8 cellular contexts compared by ENCODE assay signal in the genomic region with DNA sequence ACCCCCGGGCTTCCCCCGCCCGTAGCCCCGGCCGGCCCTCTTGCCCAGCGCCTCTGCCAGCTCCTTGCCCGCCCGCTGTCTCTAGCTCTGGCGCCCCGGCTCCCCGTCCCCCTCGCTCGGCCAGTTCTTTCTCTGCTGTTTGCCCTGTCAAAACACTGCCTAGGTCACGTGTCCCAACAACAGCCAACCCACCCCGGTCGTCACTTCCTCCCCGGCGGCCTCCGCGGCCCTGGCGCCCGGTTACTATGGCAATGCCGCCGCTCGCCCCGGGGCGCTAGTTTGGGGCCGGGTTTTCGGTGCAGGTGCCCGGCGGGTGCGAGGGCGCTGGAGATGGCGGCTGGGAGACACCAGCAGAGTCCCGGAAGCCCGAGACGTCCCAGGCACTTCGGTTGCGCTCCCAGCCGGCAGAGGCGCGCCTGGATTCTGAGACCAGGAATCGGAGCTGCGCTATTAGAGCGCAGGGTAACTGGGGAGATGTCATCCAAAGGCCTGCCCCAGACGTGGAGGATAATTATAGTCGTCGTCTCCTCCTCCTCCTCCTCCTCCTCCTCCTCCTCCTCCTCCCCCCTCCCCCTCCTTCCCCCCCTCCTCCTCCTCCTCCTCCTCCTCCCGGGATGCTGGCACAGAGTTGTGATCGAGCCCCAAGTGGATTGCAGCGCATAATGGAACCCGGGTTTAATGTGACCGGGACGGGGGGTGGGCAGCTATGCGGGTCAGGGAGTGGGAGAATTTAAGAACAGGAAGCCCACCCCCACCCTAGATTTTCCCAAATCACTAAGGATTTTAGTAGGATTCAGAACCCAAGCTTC. TPM values are rescaled to one million over a fixed set of nuclear protein-coding genes. Genes with fewer than 3 reads are reported as not detected.
A peak's percentile ranks its signal among the peaks of the same experiment; 100 is the strongest.
DNase-seq lines count a peak whose midpoint lies in the region; ATAC-seq and TF ChIP-seq lines count a peak whose summit lies in the region.

A gene with protein sequence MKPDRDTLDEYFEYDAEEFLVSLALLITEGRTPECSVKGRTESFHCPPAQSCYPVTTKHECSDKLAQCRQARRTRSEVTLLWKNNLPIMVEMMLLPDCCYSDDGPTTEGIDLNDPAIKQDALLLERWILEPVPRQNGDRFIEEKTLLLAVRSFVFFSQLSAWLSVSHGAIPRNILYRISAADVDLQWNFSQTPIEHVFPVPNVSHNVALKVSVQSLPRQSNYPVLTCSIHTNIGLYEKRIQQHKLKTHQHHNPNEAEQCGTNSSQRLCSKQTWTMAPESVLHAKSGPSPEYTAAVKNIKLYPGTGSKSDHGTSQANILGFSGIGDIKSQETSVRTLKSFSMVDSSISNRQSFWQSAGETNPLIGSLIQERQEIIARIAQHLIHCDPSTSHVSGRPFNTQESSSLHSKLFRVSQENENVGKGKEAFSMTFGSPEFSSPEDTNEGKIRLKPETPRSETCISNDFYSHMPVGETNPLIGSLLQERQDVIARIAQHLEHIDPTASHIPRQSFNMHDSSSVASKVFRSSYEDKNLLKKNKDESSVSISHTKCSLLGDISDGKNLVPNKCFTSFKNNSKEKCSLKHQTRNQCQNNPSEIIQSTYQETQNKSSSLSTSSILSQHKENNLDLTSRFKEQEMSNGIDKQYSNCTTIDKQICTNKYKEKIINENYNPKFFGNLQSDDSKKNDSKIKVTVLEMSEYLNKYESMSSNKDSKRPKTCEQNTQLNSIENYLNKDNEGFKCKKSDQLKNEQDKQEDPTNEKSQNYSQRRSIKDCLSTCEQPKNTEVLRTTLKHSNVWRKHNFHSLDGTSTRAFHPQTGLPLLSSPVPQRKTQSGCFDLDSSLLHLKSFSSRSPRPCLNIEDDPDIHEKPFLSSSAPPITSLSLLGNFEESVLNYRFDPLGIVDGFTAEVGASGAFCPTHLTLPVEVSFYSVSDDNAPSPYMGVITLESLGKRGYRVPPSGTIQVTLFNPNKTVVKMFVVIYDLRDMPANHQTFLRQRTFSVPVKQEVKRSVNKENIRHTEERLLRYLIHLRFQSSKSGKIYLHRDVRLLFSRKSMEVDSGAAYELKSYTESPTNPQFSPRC (minus strand): TSS at position 157 of the 809 bp plus-strand sequence. CDS start 1,367 bp downstream, outside the sequence.

- peak; percentile 96 for DNase-seq in GM03348 (ENCODE audit: low spot score)
- DNase-seq in MV-4-11 (lab: John Stamatoyannopoulos, UW): peak; percentile 73
- DNase-seq in SK-N-MC (ENCODE audit: low read depth, low spot score): peak; percentile 22
- DNase-seq in activated naive CD4-positive, alpha-beta T cell treated with anti-CD3 and anti-CD28 coated beads, Interleukin-2, amount 10 ng/mL, durations not matched to agents 7 days and 5 days: peak; percentile 96
- peak; percentile 70 to 99 (median 94) for DNase-seq in substantia nigra (lab: John Stamatoyannopoulos, UW)

- H3K9me3 Mint-ChIP-seq in activated naive CD4-positive, alpha-beta T cell treated with anti-CD3 and anti-CD28 coated beads, Interleukin-2, amount 10 ng/mL, durations not matched to agents 7 days and 5 days: no peaks in the 10 kb centered on the region

- H3K27me3 ChIP-seq in gastroesophageal sphincter (no peaks in the 10 kb centered on the region), neutrophil (peaks cover 18% of the 10 kb centered on the region)

- peak within 1 kb of the TSS; percentile 63 for H3K4me3 ChIP-seq in HEK293 (ENCODE audit: low read depth, low read length)
- peak within 1 kb of the TSS; percentile 93 for H3K4me3 ChIP-seq in SK-N-MC
- peak within 1 kb of the TSS; percentile 67 to 81 for H3K4me3 ChIP-seq in gastroesophageal sphincter
- peak within 1 kb of the TSS; percentile 68 to 81 for H3K4me3 ChIP-seq in neutrophil (ENCODE audit: low read depth in 1 of 2, low read length in 1 of 2)

- TF ChIP-seq POLR2A in gastroesophageal sphincter (IDR thresholded peaks at IDR 0.05): peak; percentile 62 to 77

- POLR2A ChIA-PET in HEK293 (lab: Yijun Ruan, JAX): interaction anchor here (0.6 to 1.8 kb wide), 7 partner anchors 21 to 151 kb away, joined by 3 to 11 read pairs (median 6); partner anchors contain the start of gene MYO5A

- peak; percentile 96 for ATAC-seq in gastroesophageal sphincter

- peaks cover 53% of the 10 kb centered on the region for H3K4me1 Mint-ChIP-seq in activated naive CD4-positive, alpha-beta T cell treated with anti-CD3 and anti-CD28 coated beads, Interleukin-2, amount 10 ng/mL, durations not matched to agents 7 days and 5 days

- peak within 1 kb of the TSS; percentile 98 for H3K4me3 Mint-ChIP-seq in activated naive CD4-positive, alpha-beta T cell treated with anti-CD3 and anti-CD28 coated beads, Interleukin-2, amount 10 ng/mL, durations not matched to agents 7 days and 5 days

- CTCF ChIA-PET in HEK293 (lab: Yijun Ruan, JAX): interaction anchor here (0.6 to 0.7 kb wide), 3 partner anchors 50 to 495 kb away, joined by 3 to 4 read pairs (median 3); no protein-coding TSS in a partner anchor
- CTCF ChIA-PET in activated naive CD4-positive, alpha-beta T cell treated with anti-CD3 and anti-CD28 coated beads, Interleukin-2, amount 10 ng/mL, durations not matched to agents 7 days and 5 days (lab: Charles Lee): interaction anchor here (0.9 to 1.3 kb wide), 3 partner anchors 120 to 422 kb away, joined by 3 to 6 read pairs (median 5); partner anchors contain the start of gene MYO5A

- H3K27ac Mint-ChIP-seq in activated naive CD4-positive, alpha-beta T cell treated with anti-CD3 and anti-CD28 coated beads, Interleukin-2, amount 10 ng/mL, durations not matched to agents 7 days and 5 days: peak within 1 kb of the TSS; percentile 96

- no peaks in the 10 kb centered on the region for H3K27me3 Mint-ChIP-seq in activated naive CD4-positive, alpha-beta T cell treated with anti-CD3 and anti-CD28 coated beads, Interleukin-2, amount 10 ng/mL, durations not matched to agents 7 days and 5 days

- H3K27ac ChIP-seq in HEK293 (ENCODE audit: extremely low read depth, low read depth, low read length) (peak within 1 kb of the TSS; percentile 92), SK-N-MC (no peak within 1 kb of the TSS), gastroesophageal sphincter (peak within 1 kb of the TSS; percentile 92 to 98 (median 95)), neutrophil (peak within 1 kb of the TSS; percentile 98), substantia nigra (ENCODE audit: low read depth, low read length, poor library complexity, severe bottlenecking) (peak within 1 kb of the TSS; percentile 93)

- H3K9ac ChIP-seq in SK-N-MC (ENCODE audit: insufficient read length): peak within 1 kb of the TSS; percentile 69

- peaks cover 23% of the 10 kb centered on the region for H3K36me3 Mint-ChIP-seq in activated naive CD4-positive, alpha-beta T cell treated with anti-CD3 and anti-CD28 coated beads, Interleukin-2, amount 10 ng/mL, durations not matched to agents 7 days and 5 days

- TF ChIP-seq CTCF in HEK293 (tag by site-specific recombination; IDR thresholded peaks at IDR 0.05) (peak; percentile 10; the same call in 1 of the 2 replicates), gastroesophageal sphincter (IDR thresholded peaks at IDR 0.05) (peak in 2 of 4 experiments; percentile 15 to 33), neutrophil (IDR thresholded peaks at IDR 0.05) (no peak)

- H3K4me1 ChIP-seq in HEK293 (ENCODE audit: control insufficient read depth, insufficient read depth, low read length) (0 out of 2 replicates have a peak, but pooled peaks cover 3% of the 10 kb centered on the region), gastroesophageal sphincter (peaks cover 5 to 48% (median 9%) of the 10 kb centered on the region in 3 donors), neutrophil (ENCODE audit: control insufficient read depth in 1 of 2, insufficient read depth in 1 of 2, low read depth in 1 of 2, low read length in 1 of 2) (peaks cover 32 to 43% of the 10 kb centered on the region in 2 experiments)

- H3K36me3 ChIP-seq in HEK293 (ENCODE audit: control insufficient read depth in 2 of 2, insufficient read depth in 1 of 2, low read length in 2 of 2) (peaks cover 0 to 6% of the 10 kb centered on the region in 2 experiments; a peak in 1 of 3 replicates), SK-N-MC (ENCODE audit: insufficient read depth, low read length) (no peaks in the 10 kb centered on the region), gastroesophageal sphincter (peaks cover 0 to 19% of the 10 kb centered on the region in 2 donors), neutrophil (peaks cover 16% of the 10 kb centered on the region)

- TF ChIP-seq EP300 in gastroesophageal sphincter (IDR thresholded peaks at IDR 0.05): no peak

- 1% methylated on average over 34 of the region's 55 CpGs; no CpG with 5 or more reads in 1 of the 2 donors for WGBS in gastroesophageal sphincter (ENCODE audit: low coverage in 1 of 2), 2 donors

- H3K9me3 ChIP-seq in HEK293 (ENCODE audit: control insufficient read depth, insufficient read depth, low read depth, low read length) (no peaks in the 10 kb centered on the region), SK-N-MC (ENCODE audit: low read depth, low read length) (no peaks in the 10 kb centered on the region), gastroesophageal sphincter (no peaks in the 10 kb centered on the region), neutrophil (no peaks in the 10 kb centered on the region)

TF ChIP-seq in HEK293, 187 proteins besides CTCF, POLR2A, EP300 and RAD21 (continues in another document):
- TF ChIP-seq ZNF398 (tag by site-specific recombination; IDR thresholded peaks at IDR 0.05): peak; percentile 78
- TF ChIP-seq ZXDB (tag by site-specific recombination; IDR thresholded peaks at IDR 0.05): 0 out of 2 replicates have a peak, but pooled peaks have one; percentile 11
- TF ChIP-seq ZNF664 (tag by site-specific recombination; IDR thresholded peaks at IDR 0.05): no peak
- peak; percentile 85; the same call in 1 of the 2 replicates for TF ChIP-seq ZNF423 (tag by site-specific recombination; IDR thresholded peaks at IDR 0.05)

RNA-seq across cellular contexts. Expression of the gene that starts here (rescaled TPM):
- 100 to 1,000 TPM in 1 of 4 donors, 10 to 100 TPM in 3; 32.6 to 105 (median 64.3) TPM for total RNA-seq in gastroesophageal sphincter

Comparison
In these comparisons a context has a peak if more than half of its experiments do, and no peak if none do; other contexts are left out.
1. DNase-seq: peak in every context shown above with its lines; median percentile 96 in GM03348; 96 in activated naive CD4-positive, alpha-beta T cell treated with anti-CD3 and anti-CD28 coated beads, Interleukin-2, amount 10 ng/mL, durations not matched to agents 7 days and 5 days; 94 in substantia nigra; 73 in MV-4-11; 22 in SK-N-MC.